ENCODE assay signal across 11 cellular contexts in the genomic region with DNA sequence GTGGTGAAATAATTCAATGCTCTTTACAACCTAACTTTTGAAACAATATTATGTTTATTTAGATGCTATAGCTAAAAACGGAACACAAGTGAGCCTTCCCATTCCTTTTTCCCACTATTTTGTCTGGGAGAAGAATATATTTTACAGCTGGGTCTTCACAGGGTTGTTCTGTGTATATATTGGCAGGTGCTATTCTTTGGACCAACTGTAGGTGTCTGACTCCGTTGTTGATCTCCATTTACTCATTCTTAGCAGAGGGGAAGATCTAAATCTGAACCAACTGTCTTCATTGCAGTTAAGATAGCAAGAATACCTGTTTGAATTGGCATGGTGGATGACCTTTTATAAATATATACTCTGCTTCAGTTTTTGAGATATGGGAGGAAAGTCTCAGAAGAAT.
A peak's percentile ranks its signal among the peaks of the same experiment; 100 is the strongest.
DNase-seq lines count a peak whose midpoint lies in the region; ATAC-seq and TF ChIP-seq lines count a peak whose summit lies in the region.
"Had no signal": no experiment of that assay in that cellular context is flagged by ENCODE, and none has a peak within 500 bp of the region (broad histone marks: within the 10 kb centered on the region; RNA-seq: fewer than 3 reads in every experiment).

No MANE protein-coding gene starts in this region.

- no peak; the same call in 1 of the 2 replicates for TF ChIP-seq CTCF in SK-N-SH (IDR thresholded peaks at IDR 0.05)
- peak; percentile 8 for TF ChIP-seq CTCF in retinal pigment epithelial cell (conservative IDR thresholded peaks at IDR 0.05; ENCODE audit: low read depth, low read length)
- TF ChIP-seq CTCF in left lung (IDR thresholded peaks at IDR 0.05) = no peak
- no peak for TF ChIP-seq CTCF in sigmoid colon (IDR thresholded peaks at IDR 0.05)

- H3K9me3 ChIP-seq in SK-N-SH (no peaks in the 10 kb centered on the region), left lung (no peaks in the 10 kb centered on the region), sigmoid colon (no peaks in the 10 kb centered on the region)
- H3K9me3 ChIP-seq: tibial nerve had no signal

- H3K9ac ChIP-seq in SK-N-SH = no peak overlapping the region

- H3K27ac ChIP-seq in SK-N-SH (ENCODE audit: low read depth in 2 of 2, low read length in 1 of 2) (no peak overlapping the region), left lung (no peak overlapping the region), sigmoid colon (no peak overlapping the region)
- H3K27ac ChIP-seq: tibial nerve had no signal

- TF ChIP-seq POLR2A in sigmoid colon (IDR thresholded peaks at IDR 0.05) = no peak

- TF ChIP-seq EP300 in SK-N-SH (IDR thresholded peaks at IDR 0.05; ENCODE audit: borderline replicate concordance in 1 of 2, low read depth in 1 of 2, low read length in 1 of 2) (no peak), sigmoid colon (IDR thresholded peaks at IDR 0.05) (no peak)

- H2AFZ ChIP-seq in SK-N-SH (ENCODE audit: low read depth) = no peak overlapping the region

- H3K79me2 ChIP-seq in SK-N-SH (ENCODE audit: insufficient read depth) = no peaks in the 10 kb centered on the region

- H3K27me3 ChIP-seq in SK-N-SH (ENCODE audit: insufficient read depth) (no peaks in the 10 kb centered on the region), left lung (no peaks in the 10 kb centered on the region), sigmoid colon (no peaks in the 10 kb centered on the region)
- H3K27me3 ChIP-seq: tibial nerve had no signal

- H4K20me1 ChIP-seq in SK-N-SH (ENCODE audit: insufficient read depth) = no peaks in the 10 kb centered on the region

- WGBS in SK-N-SH (ENCODE audit: low lambda C conversion rate) = 11% methylated on average over 2 of the region's 2 CpGs
- 35 to 60% methylated on average over 2 of the region's 2 CpGs for WGBS in sigmoid colon, 2 donors

- DNase-seq in NCI-H82 (lab: John Stamatoyannopoulos, UW) (peak; percentile 11), NCI-H82 treated with DMSO at 0.1 percent for 48 hours (lab: John Stamatoyannopoulos, UW; ENCODE audit: unreplicated experiment) (no peak), SK-N-SH (peak; percentile 1), retinal pigment epithelial cell (ENCODE audit: low read depth) (no peak), MV-4-11 (lab: John Stamatoyannopoulos, UW) (no peak), left lung (no peak), sigmoid colon (no peak)
- DNase-seq: ACHN, midbrain had no signal

- no peak overlapping the region for H3K4me3 ChIP-seq in SK-N-SH (ENCODE audit: low read depth in 2 of 2, low read length in 1 of 2)
- no peak overlapping the region for H3K4me3 ChIP-seq in retinal pigment epithelial cell (ENCODE audit: low read length)
- H3K4me3 ChIP-seq in left lung = no peak overlapping the region
- no peak overlapping the region for H3K4me3 ChIP-seq in sigmoid colon
- H3K4me3 ChIP-seq: tibial nerve had no signal

- no peaks in the 10 kb centered on the region for H3K4me1 ChIP-seq in SK-N-SH (ENCODE audit: control insufficient read depth in 1 of 2, insufficient read depth in 2 of 2, low read depth in 1 of 2, low read length in 1 of 2)
- no peaks in the 10 kb centered on the region for H3K4me1 ChIP-seq in left lung
- H3K4me1 ChIP-seq in sigmoid colon = no peaks in the 10 kb centered on the region
- H3K4me1 ChIP-seq: tibial nerve had no signal

- no peaks in the 10 kb centered on the region for H3K36me3 ChIP-seq in SK-N-SH (replicated peaks in 1 of 2; ENCODE audit: control insufficient read depth in 1 of 2, insufficient read depth in 2 of 2, low read length in 1 of 2)
- no peaks in the 10 kb centered on the region for H3K36me3 ChIP-seq in left lung
- H3K36me3 ChIP-seq in sigmoid colon = no peaks in the 10 kb centered on the region
- H3K36me3 ChIP-seq: tibial nerve had no signal

- no peaks in the 10 kb centered on the region for H3F3A ChIP-seq in SK-N-SH (replicated peaks; ENCODE audit: insufficient read depth)

- intact Hi-C loops in left lung (cut with DNase I) (no loop called here), sigmoid colon (cut with DNase I) (no loop called here)

- POLR2A ChIA-PET in SK-N-SH (lab: Yijun Ruan, JAX) = no interaction called here

- ATAC-seq in HG02884 (IDR thresholded peaks at IDR 0.05; ENCODE audit: unreplicated experiment) (peak; percentile 69), left lung (no peak)

- CTCF ChIA-PET in SK-N-SH (lab: Yijun Ruan, JAX) = interaction anchor here (0.5 kb wide), 1 partner anchor 17 kb away, joined by 3 read pairs; no protein-coding TSS in a partner anchor

- H3K4me2 ChIP-seq in SK-N-SH = no peak overlapping the region

- H3K9me2 ChIP-seq in SK-N-SH = no peaks in the 10 kb centered on the region

- no peak for TF ChIP-seq RAD21 in SK-N-SH (IDR thresholded peaks at IDR 0.05; ENCODE audit: low read length)

TF ChIP-seq in SK-N-SH, 30 proteins besides CTCF, POLR2A, EP300 and RAD21:
- no peak for TF ChIP-seq SIN3A (IDR thresholded peaks at IDR 0.05; ENCODE audit: borderline replicate concordance, low read depth, low read length)
- TF ChIP-seq TCF12 (IDR thresholded peaks at IDR 0.05) = no peak
- no peak for TF ChIP-seq PBX3 (IDR thresholded peaks at IDR 0.05)
- TF ChIP-seq RFX5 (IDR thresholded peaks at IDR 0.05; ENCODE audit: low read length) = no peak
- TF ChIP-seq FOXM1 (IDR thresholded peaks at IDR 0.05; ENCODE audit: low read depth) = no peak
- no peak for TF ChIP-seq EZH2phosphoT487 (IDR thresholded peaks at IDR 0.05; ENCODE audit: borderline replicate concordance, low read depth)
- no peak for TF ChIP-seq SMC3 (IDR thresholded peaks at IDR 0.05; ENCODE audit: low read depth, low read length)
- no peak for TF ChIP-seq RXRA (IDR thresholded peaks at IDR 0.05; ENCODE audit: borderline replicate concordance, low read depth)
- TF ChIP-seq, protein P1, sequence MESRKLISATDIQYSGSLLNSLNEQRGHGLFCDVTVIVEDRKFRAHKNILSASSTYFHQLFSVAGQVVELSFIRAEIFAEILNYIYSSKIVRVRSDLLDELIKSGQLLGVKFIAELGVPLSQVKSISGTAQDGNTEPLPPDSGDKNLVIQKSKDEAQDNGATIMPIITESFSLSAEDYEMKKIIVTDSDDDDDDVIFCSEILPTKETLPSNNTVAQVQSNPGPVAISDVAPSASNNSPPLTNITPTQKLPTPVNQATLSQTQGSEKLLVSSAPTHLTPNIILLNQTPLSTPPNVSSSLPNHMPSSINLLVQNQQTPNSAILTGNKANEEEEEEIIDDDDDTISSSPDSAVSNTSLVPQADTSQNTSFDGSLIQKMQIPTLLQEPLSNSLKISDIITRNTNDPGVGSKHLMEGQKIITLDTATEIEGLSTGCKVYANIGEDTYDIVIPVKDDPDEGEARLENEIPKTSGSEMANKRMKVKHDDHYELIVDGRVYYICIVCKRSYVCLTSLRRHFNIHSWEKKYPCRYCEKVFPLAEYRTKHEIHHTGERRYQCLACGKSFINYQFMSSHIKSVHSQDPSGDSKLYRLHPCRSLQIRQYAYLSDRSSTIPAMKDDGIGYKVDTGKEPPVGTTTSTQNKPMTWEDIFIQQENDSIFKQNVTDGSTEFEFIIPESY (IDR thresholded peaks at IDR 0.05; ENCODE audit: borderline replicate concordance, low read depth) = no peak
- TF ChIP-seq USF2 (IDR thresholded peaks at IDR 0.05; ENCODE audit: borderline replicate concordance, low read depth, low read length) = no peak
- TF ChIP-seq, protein P2, sequence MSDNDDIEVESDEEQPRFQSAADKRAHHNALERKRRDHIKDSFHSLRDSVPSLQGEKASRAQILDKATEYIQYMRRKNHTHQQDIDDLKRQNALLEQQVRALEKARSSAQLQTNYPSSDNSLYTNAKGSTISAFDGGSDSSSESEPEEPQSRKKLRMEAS (IDR thresholded peaks at IDR 0.05; ENCODE audit: low read depth) = no peak
- TF ChIP-seq, protein P3, sequence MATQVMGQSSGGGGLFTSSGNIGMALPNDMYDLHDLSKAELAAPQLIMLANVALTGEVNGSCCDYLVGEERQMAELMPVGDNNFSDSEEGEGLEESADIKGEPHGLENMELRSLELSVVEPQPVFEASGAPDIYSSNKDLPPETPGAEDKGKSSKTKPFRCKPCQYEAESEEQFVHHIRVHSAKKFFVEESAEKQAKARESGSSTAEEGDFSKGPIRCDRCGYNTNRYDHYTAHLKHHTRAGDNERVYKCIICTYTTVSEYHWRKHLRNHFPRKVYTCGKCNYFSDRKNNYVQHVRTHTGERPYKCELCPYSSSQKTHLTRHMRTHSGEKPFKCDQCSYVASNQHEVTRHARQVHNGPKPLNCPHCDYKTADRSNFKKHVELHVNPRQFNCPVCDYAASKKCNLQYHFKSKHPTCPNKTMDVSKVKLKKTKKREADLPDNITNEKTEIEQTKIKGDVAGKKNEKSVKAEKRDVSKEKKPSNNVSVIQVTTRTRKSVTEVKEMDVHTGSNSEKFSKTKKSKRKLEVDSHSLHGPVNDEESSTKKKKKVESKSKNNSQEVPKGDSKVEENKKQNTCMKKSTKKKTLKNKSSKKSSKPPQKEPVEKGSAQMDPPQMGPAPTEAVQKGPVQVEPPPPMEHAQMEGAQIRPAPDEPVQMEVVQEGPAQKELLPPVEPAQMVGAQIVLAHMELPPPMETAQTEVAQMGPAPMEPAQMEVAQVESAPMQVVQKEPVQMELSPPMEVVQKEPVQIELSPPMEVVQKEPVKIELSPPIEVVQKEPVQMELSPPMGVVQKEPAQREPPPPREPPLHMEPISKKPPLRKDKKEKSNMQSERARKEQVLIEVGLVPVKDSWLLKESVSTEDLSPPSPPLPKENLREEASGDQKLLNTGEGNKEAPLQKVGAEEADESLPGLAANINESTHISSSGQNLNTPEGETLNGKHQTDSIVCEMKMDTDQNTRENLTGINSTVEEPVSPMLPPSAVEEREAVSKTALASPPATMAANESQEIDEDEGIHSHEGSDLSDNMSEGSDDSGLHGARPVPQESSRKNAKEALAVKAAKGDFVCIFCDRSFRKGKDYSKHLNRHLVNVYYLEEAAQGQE (IDR thresholded peaks at IDR 0.05; ENCODE audit: low read depth, low read length) = no peak
- no peak for TF ChIP-seq GATA2 (CRISPR knock-in tag; IDR thresholded peaks at IDR 0.05)

Comparison
In these comparisons a context has a peak if more than half of its experiments do, and no peak if none do; other contexts are left out.
1. DNase-seq: peak in NCI-H82 (single experiment) and SK-N-SH (single experiment); none in NCI-H82 treated with DMSO at 0.1 percent for 48 hours (single experiment), retinal pigment epithelial cell (single experiment), MV-4-11 (single experiment), left lung (0 of 2) and sigmoid colon (single experiment).